ENCODE assay signal across 8 cellular contexts in genomic region chr2:181104512-181105121, GRCh38.
DNase-seq lines count a peak whose midpoint lies in the region; ATAC-seq and TF ChIP-seq lines count a peak whose summit lies in the region.

No MANE protein-coding gene starts in this region.

- H4K20me1 ChIP-seq in HCT116 (ENCODE audit: insufficient read depth): no peaks in the 10 kb centered on the region

- H3K9ac ChIP-seq in HCT116 (ENCODE audit: low read length): no peak overlapping the region

- peak; percentile 92 for TF ChIP-seq RAD21 in HCT116 (IDR thresholded peaks at IDR 0.05; ENCODE audit: low read depth)

- H3K79me2 ChIP-seq in HCT116 (ENCODE audit: insufficient read depth, low read length): no peaks in the 10 kb centered on the region

- DNase-seq in D341Med (ENCODE audit: low spot score) (peak; percentile 30), HCT116 (ENCODE audit: low read depth, low spot score) (peak; percentile 51), NCI-H82 (lab: John Stamatoyannopoulos, UW) (peak; percentile 86), astrocyte of the spinal cord (ENCODE audit: low read depth, low spot score) (peak; percentile 78), kidney glomerular epithelial cell (lab: John Stamatoyannopoulos, UW) (peak; percentile 47), aorta (no peak)

- TF ChIP-seq CTCF in HCT116 (IDR thresholded peaks at IDR 0.05 in 2 of 3, conservative IDR thresholded peaks at IDR 0.05 in 1 of 3; ENCODE audit: borderline replicate concordance in 1 of 3, insufficient read depth in 1 of 3, low read depth in 2 of 3, low read length in 2 of 3) (peak; percentile 70 to 89 (median 82); a peak in 5 of 6 replicates), astrocyte of the spinal cord (IDR thresholded peaks at IDR 0.05; ENCODE audit: low read depth, low read length) (peak; percentile 84)

- RAD21 ChIA-PET in HCT116 (lab: Charles Lee; ENCODE audit: low non-redundant PET in 1 of 2, low total read pairs in 2 of 2, uncharacterized antibody in 2 of 2, unreplicated experiment in 2 of 2): interaction anchor here (0.8 to 1.4 kb wide), 2 partner anchors 362 to 611 kb away, joined by 3 to 4 read pairs; no protein-coding TSS in a partner anchor

- CTCF ChIA-PET in HCT116 (lab: Charles Lee): interaction anchor here (0.6 to 4.3 kb wide), 10 partner anchors 11 to 1545 kb away, joined by 3 to 35 read pairs (median 3); no protein-coding TSS in a partner anchor

- H3K27me3 ChIP-seq in HCT116 (ENCODE audit: insufficient read depth, low read length) (no peaks in the 10 kb centered on the region), aorta (ENCODE audit: control insufficient read depth in 1 of 2, insufficient read depth in 2 of 2, low read length in 1 of 2) (no peaks in the 10 kb centered on the region)

- no peak overlapping the region for H3K27ac ChIP-seq in HCT116 (ENCODE audit: low read depth, low read length)
- H3K27ac ChIP-seq in aorta (ENCODE audit: low read depth in 1 of 2, low read length in 2 of 2): no peak overlapping the region

- H3K36me3 ChIP-seq in HCT116 (ENCODE audit: control insufficient read depth in 1 of 2, insufficient read depth in 2 of 2, low read length in 2 of 2) (no peaks in the 10 kb centered on the region), aorta (ENCODE audit: control insufficient read depth in 1 of 2, insufficient read depth in 2 of 2, low read length in 1 of 2) (no peaks in the 10 kb centered on the region)

- ATAC-seq in HCT116 (peak; percentile 57), aorta (ENCODE audit: low FRiP score) (peak; percentile 60), GM18517 (IDR thresholded peaks at IDR 0.05; ENCODE audit: unreplicated experiment) (no peak), HG03108 (IDR thresholded peaks at IDR 0.05; ENCODE audit: unreplicated experiment) (no peak)

- in situ Hi-C loops in astrocyte of the spinal cord (cut with HindIII; ENCODE audit: low sequenced_read_pairs): no loop called here

- H3K9me3 ChIP-seq in HCT116 (ENCODE audit: control insufficient read depth in 1 of 2, insufficient read depth in 1 of 2, low read depth in 1 of 2, low read length in 2 of 2): no peaks in the 10 kb centered on the region
- no peaks in the 10 kb centered on the region for H3K9me3 ChIP-seq in aorta (ENCODE audit: control insufficient read depth, low read length)

- H3K4me3 ChIP-seq in HCT116 (replicated peaks in 1 of 2; ENCODE audit: low read depth in 1 of 2, low read length in 2 of 2): no peak overlapping the region
- H3K4me3 ChIP-seq in astrocyte of the spinal cord (ENCODE audit: low read depth, low read length): no peak overlapping the region
- H3K4me3 ChIP-seq in aorta (ENCODE audit: low read length in 2 of 2): no peak overlapping the region

- no peak for TF ChIP-seq POLR2A in HCT116 (IDR thresholded peaks at IDR 0.05; ENCODE audit: borderline replicate concordance, extremely low read depth, insufficient read depth, insufficient read length)

- no peaks in the 10 kb centered on the region for H3K9me2 ChIP-seq in HCT116 (ENCODE audit: insufficient read depth)

- H3K4me1 ChIP-seq in HCT116 (ENCODE audit: control insufficient read depth in 1 of 2, insufficient read depth in 2 of 2, low read length in 2 of 2): peaks cover 28 to 47% of the 10 kb centered on the region in 2 experiments
- H3K4me1 ChIP-seq in aorta (ENCODE audit: control insufficient read depth in 1 of 2, insufficient read depth in 2 of 2, low read length in 2 of 2): no peaks in the 10 kb centered on the region

- POLR2A ChIA-PET in HCT116 (lab: Charles Lee): no interaction called here

- intact Hi-C loops in HCT116 (cut with micrococcal nuclease) (loop anchor here (1.0 to 10.0 kb wide), 5 partner anchors 362 to 1545 kb away; no protein-coding TSS in a partner anchor), aorta (cut with DNase I) (no loop called here)

- H2AFZ ChIP-seq in HCT116 (ENCODE audit: low read depth, low read length, poor library complexity, severe bottlenecking): peak overlapping the region; percentile 89

- WGBS in aorta, 2 donors: 39 to 49% methylated on average over 7 of the region's 7 CpGs

- no TSS peak for BruUV-seq in HCT116 (replicated peaks; lab: Mats Ljungman, UMichigan)

- H3K4me2 ChIP-seq in HCT116 (ENCODE audit: low read length): no peak overlapping the region

TF ChIP-seq in HCT116, 20 proteins besides CTCF, POLR2A, EP300 and RAD21:
- peak; percentile 36; the same call in 1 of the 2 replicates for TF ChIP-seq CBX3 (IDR thresholded peaks at IDR 0.05; ENCODE audit: low read depth)
- TF ChIP-seq POLR2AphosphoS5 (IDR thresholded peaks at IDR 0.05; ENCODE audit: low read depth, low read length): no peak

Comparison
In these comparisons a context has a peak if more than half of its experiments do, and no peak if none do; other contexts are left out.
1. DNase-seq: peak in D341Med (single experiment), HCT116 (single experiment), NCI-H82 (single experiment), astrocyte of the spinal cord (single experiment) and kidney glomerular epithelial cell (single experiment); none in aorta (0 of 2).
2. ATAC-seq: peak in HCT116 (single experiment) and aorta (single experiment); none in GM18517 (single experiment) and HG03108 (single experiment).